Comparison of ENCODE assay signal across 22 cellular contexts in the genomic region with DNA sequence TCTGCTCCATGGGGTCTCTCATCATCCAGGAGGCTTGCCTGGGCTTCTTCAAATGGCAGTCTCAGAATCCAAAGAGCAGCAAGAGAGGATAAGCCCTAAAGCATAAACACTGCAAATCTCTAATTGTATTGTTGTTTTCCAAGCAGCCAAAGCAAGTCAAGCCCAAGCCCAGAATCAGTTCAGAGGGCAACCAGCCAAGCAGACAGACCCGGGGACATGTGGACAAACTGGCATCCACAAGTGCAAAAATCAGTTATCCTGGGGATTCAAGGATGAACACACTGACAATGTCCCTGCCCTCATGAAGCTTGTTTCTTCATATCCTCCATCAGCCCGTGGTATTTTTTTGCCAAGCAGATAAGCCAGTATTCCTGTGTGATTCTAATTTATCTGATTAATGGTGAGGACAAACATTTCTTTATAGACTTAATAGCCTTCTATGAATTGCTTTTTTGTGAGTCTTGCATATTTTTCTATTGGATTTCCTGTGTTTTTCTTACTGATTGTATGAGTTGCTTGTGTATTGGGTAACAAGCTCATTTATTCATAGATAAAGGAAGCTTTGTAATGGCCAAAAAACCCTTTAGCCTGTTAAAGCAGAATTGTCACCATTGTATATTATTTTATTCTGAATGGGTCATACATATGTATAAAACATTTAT.
"Had no signal": no experiment of that assay in that cellular context is flagged by ENCODE, and none has a peak within 500 bp of the region (broad histone marks: within the 10 kb centered on the region; RNA-seq: fewer than 3 reads in every experiment).

No MANE protein-coding gene starts in this region.

- H3K4me3 ChIP-seq: coronary artery, esophagus squamous epithelium, lung, pancreas, smooth muscle cell, stomach, thyroid gland, vagina had no signal

- H3K36me3 ChIP-seq: esophagus squamous epithelium, neutrophil, pancreas, stomach, thyroid gland, vagina had no signal

- H3K27ac ChIP-seq: coronary artery, esophagus squamous epithelium, neutrophil, pancreas, stomach, thyroid gland, vagina had no signal

- H3K4me1 ChIP-seq: esophagus squamous epithelium, pancreas, stomach, thyroid gland, vagina had no signal

- H3K4me2 ChIP-seq: smooth muscle cell had no signal

- H3K9me3 ChIP-seq: esophagus squamous epithelium, neutrophil, pancreas, stomach, thyroid gland, vagina had no signal

- DNase-seq: dermis blood vessel endothelial cell; effector memory CD4-positive, alpha-beta T cell; erythroblast; esophagus squamous epithelium; head of caudate nucleus; kidney; mesenchymal stem cell; midbrain; naive thymus-derived CD4-positive, alpha-beta T cell; pancreas; stimulated activated CD4-positive, alpha-beta T cell treated with anti-CD3 and anti-CD28 coated beads, Interleukin-12 subunit alpha, Interleukin-12 subunit beta, amount 100 ng/mL, for 4 hours; stimulated activated CD4-positive, alpha-beta T cell treated with anti-CD3 and anti-CD28 coated beads, Interleukin-1b, Interleukin-23, amount 100 ng/mL, for 48 hours; stimulated activated CD4-positive, alpha-beta T cell treated with anti-CD3 and anti-CD28 coated beads, Interleukin-4, amount 100 ng/mL, for 24 hours; stimulated activated naive CD4-positive, alpha-beta T cell treated with Interleukin-2 at 50 U/mL for 16 hours; stomach; thyroid gland; trophoblast cell had no signal

- H3K27me3 ChIP-seq: esophagus squamous epithelium, neutrophil, pancreas, stomach, thyroid gland, vagina had no signal
